In the genomic region with DNA sequence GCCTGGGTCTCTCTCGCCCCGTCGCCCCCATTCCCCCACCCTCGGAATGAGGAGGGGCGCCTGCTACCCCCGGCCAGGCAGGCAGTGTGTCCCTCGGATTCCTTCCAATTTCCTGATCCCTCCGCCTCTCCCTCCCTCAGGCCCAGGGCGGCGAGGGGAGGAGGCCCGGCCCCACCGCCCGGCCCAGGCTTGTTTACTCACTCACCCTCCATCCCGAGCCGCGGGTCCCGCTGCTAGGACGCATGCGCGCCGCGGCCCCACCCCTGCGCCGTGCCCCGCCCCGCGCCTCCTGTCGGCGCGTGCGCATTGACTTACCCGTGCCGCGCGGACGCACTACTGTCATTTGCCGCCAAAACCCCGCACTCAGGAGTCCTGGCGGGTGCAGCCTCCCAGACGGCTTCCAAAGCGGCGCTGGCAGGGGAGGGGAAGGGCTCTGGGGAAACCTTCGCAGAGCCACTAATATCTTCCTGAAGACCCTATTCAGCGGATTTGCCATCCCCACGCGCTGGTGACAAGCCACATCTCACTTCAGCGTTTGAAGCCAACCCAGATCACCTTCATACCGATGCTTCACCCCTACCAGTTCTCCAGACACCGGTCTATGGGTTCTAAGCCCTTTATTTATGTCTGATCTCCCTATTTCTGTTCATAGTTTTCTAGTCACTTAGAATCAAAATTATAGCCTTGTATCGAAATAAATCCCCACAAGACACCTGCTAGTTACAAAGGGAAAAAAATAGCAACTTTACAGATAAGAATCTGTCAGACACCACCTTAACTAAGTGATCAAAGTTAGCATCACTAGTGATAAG, we compare ENCODE assay signal across 8 cellular contexts. TPM values are rescaled to one million over a fixed set of nuclear protein-coding genes. Genes with fewer than 3 reads are reported as not detected.
DNase-seq lines count a peak whose midpoint lies in the region; ATAC-seq, FAIRE-seq and TF ChIP-seq lines count a peak whose summit lies in the region.

A gene (minus strand): TSS at position 235 of the 812 bp plus-strand sequence. CDS start 16,099 bp downstream, outside the sequence.

- ATAC-seq in GM19023 (IDR thresholded peaks at IDR 0.05; ENCODE audit: unreplicated experiment) = peak; percentile 82
- ATAC-seq in HG03354 (IDR thresholded peaks at IDR 0.05; ENCODE audit: poor library complexity, severe bottlenecking, unreplicated experiment) = peak; percentile 85

- peak within 1 kb of the TSS; percentile 81 to 94 for H3K27ac ChIP-seq in kidney (ENCODE audit: low read depth in 2 of 2, low read length in 2 of 2)

- H3K9ac ChIP-seq in kidney (ENCODE audit: low read length in 2 of 2) = peak within 1 kb of the TSS; percentile 38 to 47

- H3K4me1 ChIP-seq in kidney (ENCODE audit: control insufficient read depth in 1 of 2, insufficient read depth in 1 of 2, low read depth in 1 of 2, low read length in 2 of 2) = peaks cover 18 to 20% of the 10 kb centered on the region in 2 donors

- H3K9me3 ChIP-seq in kidney (ENCODE audit: control insufficient read depth in 1 of 2, low read length in 2 of 2) = no peaks in the 10 kb centered on the region

- DNase-seq in AG08396 (ENCODE audit: low spot score) = peak; percentile 100
- DNase-seq in NCI-H510A treated with DMSO at 0.1 percent for 48 hours (lab: John Stamatoyannopoulos, UW) = peak; percentile 84
- DNase-seq in activated CD4-positive, alpha-beta T cell treated with anti-CD3 and anti-CD28 coated beads for 24 hours (ENCODE audit: low read depth in 2 of 2) = peak; percentile 84
- DNase-seq in cerebellum (ENCODE audit: low spot score) = peak; percentile 96
- DNase-seq in kidney = peak; percentile 96
- DNase-seq in stimulated activated CD4-positive, alpha-beta T cell treated with anti-CD3 and anti-CD28 coated beads, Interleukin-15, amount 100 ng/mL, for 1 hour (ENCODE audit: low read depth in 1 of 2, low spot score in 1 of 2) = peak; percentile 89

- H3K36me3 ChIP-seq in kidney (ENCODE audit: control insufficient read depth in 1 of 2, insufficient read depth in 2 of 2, low read length in 2 of 2) = no peaks in the 10 kb centered on the region

- intact Hi-C loops in kidney (cut with DNase I) = no loop called here

- TF ChIP-seq CTCF in kidney (IDR thresholded peaks at IDR 0.05; ENCODE audit: borderline replicate concordance, extremely low read depth, insufficient read depth) = no peak

- FAIRE-seq in kidney (lab: Jason Lieb, UNC) = no peak

- H3K4me3 ChIP-seq in kidney (ENCODE audit: low read length in 2 of 2) = peak within 1 kb of the TSS; percentile 61 to 83

RNA-seq across cellular contexts. Expression of the gene that starts here (rescaled TPM):
- total RNA-seq in cerebellum (38.0 TPM), kidney (59.2 TPM)
- polyA plus RNA-seq in kidney (ENCODE audit: insufficient read depth, low read depth, low replicate concordance) = 20.8 TPM

Comparison
In these comparisons a context has a peak if more than half of its experiments do, and no peak if none do; other contexts are left out.
1. Peak in every context shown above with its lines: DNase-seq, ATAC-seq, H3K4me3 ChIP-seq and H3K27ac ChIP-seq.